8 cellular contexts compared by ENCODE assay signal in genomic region chr1:113811353-113811887, GRCh38. TPM values are rescaled to one million over a fixed set of nuclear protein-coding genes. Genes with fewer than 3 reads are reported as not detected.
DNase-seq lines count a peak whose midpoint lies in the region; ATAC-seq, FAIRE-seq and TF ChIP-seq lines count a peak whose summit lies in the region.

No MANE protein-coding gene starts in this region.

- H3K9me3 ChIP-seq in PC-3 (ENCODE audit: low read length) (no peaks in the 10 kb centered on the region), GM12878 (replicated peaks; ENCODE audit: control insufficient read depth, insufficient read depth, low read length) (no peaks in the 10 kb centered on the region; the same call in 1 of the 3 replicates), smooth muscle cell (replicated peaks; ENCODE audit: low read depth) (no peaks in the 10 kb centered on the region)

- BruUV-seq in PC-3 (replicated peaks; lab: Mats Ljungman, UMichigan) (no TSS peak), GM12878 (replicated peaks; lab: Mats Ljungman, UMichigan) (no TSS peak)

- H3K9me2 ChIP-seq in PC-3 (replicated peaks; ENCODE audit: low read length): no peaks in the 10 kb centered on the region

- peaks cover 14% of the 10 kb centered on the region for H4K20me1 ChIP-seq in PC-3 (ENCODE audit: low read length)
- no peaks in the 10 kb centered on the region for H4K20me1 ChIP-seq in GM12878 (ENCODE audit: control insufficient read depth, insufficient read depth)
- H4K20me1 ChIP-seq in smooth muscle cell (ENCODE audit: low read depth): peaks cover 35% of the 10 kb centered on the region

- H3K4me2 ChIP-seq in PC-3 (ENCODE audit: low read length) (peak overlapping the region; percentile 96), GM12878 (ENCODE audit: control insufficient read depth, insufficient read depth) (peak overlapping the region; percentile 24; the same call in 1 of the 2 replicates), smooth muscle cell (peak overlapping the region; percentile 92)

- RAD21 ChIA-PET in GM12878 (lab: Charles Lee; ENCODE audit: unreplicated experiment): interaction anchor here (0.7 to 3.0 kb wide), 13 partner anchors 11 to 124 kb away, joined by 3 to 55 read pairs (median 5); partner anchors contain the start of gene PHTF1

- POLR2A ChIA-PET in PC-3 (lab: Charles Lee; ENCODE audit: unreplicated experiment) (interaction anchor here (1.1 kb wide), 1 partner anchor 52 kb away, joined by 7 read pairs; no protein-coding TSS in a partner anchor), GM12878 (lab: Charles Lee) (interaction anchor here (0.5 to 2.9 kb wide), 10 partner anchors 10 to 127 kb away, joined by 3 to 24 read pairs (median 6); partner anchors contain the start of gene PHTF1)

- H3F3A ChIP-seq in PC-3 (ENCODE audit: low read length, unreplicated experiment) (no peaks in the 10 kb centered on the region), smooth muscle cell (ENCODE audit: low read depth) (no peaks in the 10 kb centered on the region)

- H3K27me3 ChIP-seq in PC-3 (ENCODE audit: low read length): no peaks in the 10 kb centered on the region
- no peaks in the 10 kb centered on the region for H3K27me3 ChIP-seq in GM12878 (replicated peaks in 1 of 2; ENCODE audit: control insufficient read depth in 2 of 2, insufficient read depth in 2 of 2, low read length in 1 of 2)
- H3K27me3 ChIP-seq in smooth muscle cell (ENCODE audit: low read depth): no peaks in the 10 kb centered on the region

- FAIRE-seq in GM12878 (lab: Jason Lieb, UNC): no peak

- TF ChIP-seq RAD21 in GM12878 (IDR thresholded peaks at IDR 0.05; ENCODE audit: insufficient read depth, low read depth, low read length): no peak

- SMC1A ChIA-PET in GM12878 (lab: Charles Lee; ENCODE audit: uncharacterized antibody, unreplicated experiment): interaction anchor here (0.5 to 4.9 kb wide), 17 partner anchors 10 to 875 kb away, joined by 3 to 42 read pairs (median 4); partner anchors contain the start of gene PHTF1

- H3K4me1 ChIP-seq in PC-3 (ENCODE audit: insufficient read depth, low read length) (peaks cover 29% of the 10 kb centered on the region), GM12878 (ENCODE audit: control insufficient read depth, insufficient read depth, low read length) (no peaks in the 10 kb centered on the region), smooth muscle cell (ENCODE audit: low read depth) (peaks cover 28% of the 10 kb centered on the region)

- CTCF ChIA-PET in PC-3 (lab: Charles Lee): no interaction called here
- CTCF ChIA-PET in GM12878 (lab: Yijun Ruan, JAX): interaction anchor here (0.9 to 2.4 kb wide), 10 partner anchors 17 to 1095 kb away, joined by 3 to 7 read pairs (median 4); partner anchors contain the start of genes AP4B1 and PHTF1

- TF ChIP-seq POLR2A in GM12878 (IDR thresholded peaks at IDR 0.05; ENCODE audit: low read depth, low read length): no peak

- ATAC-seq in HG02759 (IDR thresholded peaks at IDR 0.05; ENCODE audit: unreplicated experiment) (peak; percentile 26), PC-3 (peak; percentile 26), GM12878 (peak; percentile 49)

- H3K9ac ChIP-seq in PC-3 (ENCODE audit: low read length) (peak overlapping the region; percentile 84), GM12878 (ENCODE audit: control insufficient read depth, insufficient read depth, low read length) (peak overlapping the region; percentile 78), smooth muscle cell (ENCODE audit: low read depth) (peak overlapping the region; percentile 90)

- H3K79me2 ChIP-seq in PC-3 (ENCODE audit: low read length): peaks cover 55% of the 10 kb centered on the region
- peaks cover 53% of the 10 kb centered on the region for H3K79me2 ChIP-seq in GM12878 (ENCODE audit: control insufficient read depth, insufficient read depth, low read length)
- peaks cover 56% of the 10 kb centered on the region for H3K79me2 ChIP-seq in smooth muscle cell (ENCODE audit: low read depth)

- DNase-seq in NOMO-1 treated with DMSO at 0.1 percent for 48 hours (lab: John Stamatoyannopoulos, UW; ENCODE audit: unreplicated experiment) (peak; percentile 14), NOMO-1 treated with dmso at 0.1 percent for 144 hours (lab: John Stamatoyannopoulos, UW; ENCODE audit: unreplicated experiment) (no peak), PC-3 (peak; percentile 20), GM12878 (ENCODE audit: low read depth, low spot score) (no peak), iPS-NIHi11 (ENCODE audit: low spot score) (peak; percentile 31), smooth muscle cell (lab: John Stamatoyannopoulos, UW; ENCODE audit: unreplicated experiment) (peak; percentile 46), T1000 (lab: John Stamatoyannopoulos, UW) (no peak)

- intact Hi-C loops in PC-3 (cut with micrococcal nuclease): loop anchor here (2.0 to 5.0 kb wide), 2 partner anchors 53 to 419 kb away; partner anchors contain the start of genes MAGI3 and PHTF1
- intact Hi-C loops in GM12878 (cut with micrococcal nuclease; ENCODE audit: unreplicated experiment): loop anchor here (2.0 kb wide), 1 partner anchor 53 kb away; the partner anchor contains the start of gene PHTF1

- TF ChIP-seq CTCF in PC-3 (conservative IDR thresholded peaks at IDR 0.05; ENCODE audit: low read depth, low read length) (no peak), GM12878 (IDR thresholded peaks at IDR 0.05 in 2 of 3, conservative IDR thresholded peaks at IDR 0.05 in 1 of 3; ENCODE audit: control insufficient read depth in 2 of 3, extremely low read depth in 1 of 3, insufficient read depth in 1 of 3, low read depth in 3 of 3, low read length in 3 of 3) (no peak), smooth muscle cell (IDR thresholded peaks at IDR 0.05; ENCODE audit: borderline replicate concordance, insufficient read depth, poor library complexity, severe bottlenecking) (no peak)

- H3K4me3 ChIP-seq in PC-3 (ENCODE audit: low read length) (peak overlapping the region; percentile 92), GM12878 (peak overlapping the region; percentile 92), smooth muscle cell (peak overlapping the region; percentile 84)

- H3K27ac ChIP-seq in PC-3 (ENCODE audit: low read length) (peak overlapping the region; percentile 38; the same call in 1 of the 2 replicates), GM12878 (ENCODE audit: control insufficient read depth, insufficient read depth) (peak overlapping the region; percentile 58), smooth muscle cell (ENCODE audit: low read depth) (peak overlapping the region; percentile 75)

- in situ Hi-C loops in GM12878 (cut with MboI): no loop called here

- no peaks in the 10 kb centered on the region for H3K36me3 ChIP-seq in PC-3 (ENCODE audit: low read depth, low read length)
- peaks cover 0 to 7% of the 10 kb centered on the region in 2 experiments; a peak in 1 of 4 replicates for H3K36me3 ChIP-seq in GM12878 (ENCODE audit: control insufficient read depth in 2 of 2, insufficient read depth in 2 of 2, low read length in 1 of 2)
- H3K36me3 ChIP-seq in smooth muscle cell (ENCODE audit: low read depth): no peaks in the 10 kb centered on the region

- 2% methylated on average over 27 of the region's 27 CpGs for WGBS in GM12878 (ENCODE audit: insufficient coverage, insufficient replicate concordance, low lambda C conversion rate, missing lambda C conversion rate)
- WGBS in smooth muscle cell (ENCODE audit: low lambda C conversion rate): under 1% methylated on average over 27 of the region's 27 CpGs

- H2AFZ ChIP-seq in PC-3 (ENCODE audit: low read length): peak overlapping the region; percentile 86
- H2AFZ ChIP-seq in GM12878 (ENCODE audit: control insufficient read depth, low read depth, low read length): peak overlapping the region; percentile 58
- peak overlapping the region; percentile 79 for H2AFZ ChIP-seq in smooth muscle cell (ENCODE audit: low read depth)

- no peak for TF ChIP-seq EP300 in GM12878 (IDR thresholded peaks at IDR 0.05; ENCODE audit: borderline replicate concordance in 1 of 2, control insufficient read depth in 1 of 2, low read depth in 2 of 2, low read length in 2 of 2)

RNA-seq across cellular contexts. Expression of gene RSBN1, which starts 0.9 kb away (rescaled TPM):
- total RNA-seq in PC-3 (2014; rRNA removed) (8.4 and 11.7 TPM in 2 replicates), GM12878 (2014; rRNA removed) (8.5 and 10.6 TPM in 2 replicates), GM12878 (2014; rRNA removed; fragmentation: Illumina TruSeq; extraction: Trizol) (12.1 and 12.4 TPM in 2 replicates), GM12878 (2021) (13.1 and 19.0 TPM in 2 replicates), smooth muscle cell (18.3 and 22.5 TPM in 2 replicates)
- 40.4 and 41.8 TPM in 2 replicates for total RNA-seq in GM12878 (2013; cell fraction: nucleolus; rRNA removed)
- 4.3 TPM for polyA plus RNA-seq in GM12878 (2011; ENCODE audit: low read depth)
- polyA plus RNA-seq in GM12878 (2011; rRNA removed) (26.8 and 39.6 TPM in 2 replicates), GM12878 (2014; fragmentation: Illumina TruSeq; extraction: Trizol) (10.6 and 11.1 TPM in 2 replicates), GM12878 (2014; fragmentation: Nextera tagmentation; extraction: Ambion mirVana) (10 to 100 TPM in 1 of 2 experiments, 1 to 10 TPM in 1; 2.9 to 10.5 TPM), GM12878 (2014; rRNA removed) (6.5 and 8.4 TPM in 2 replicates), GM12878 (2016; fragmentation: Nextera tagmentation; extraction: Ambion mirVana) (10 to 100 TPM; 12.5 to 13.3 TPM), smooth muscle cell (9.0 and 12.3 TPM in 2 replicates)
- 11.4 and 12.8 TPM in 2 replicates for polyA plus RNA-seq in GM12878 (2011; cell fraction: cytosol; rRNA removed)
- 13.4 and 22.1 TPM in 2 replicates for polyA plus RNA-seq in GM12878 (2011; cell fraction: nucleus; rRNA removed)
- polyA plus RNA-seq in GM12878 (2012): 7.2 and 14.6 TPM in 2 replicates
- 56.2 and 120 TPM in 2 replicates for polyA minus RNA-seq in GM12878 (2011; rRNA and poly(A)+ RNA removed)
- 19.8 and 26.3 TPM in 2 replicates for polyA minus RNA-seq in GM12878 (2011; cell fraction: cytosol; rRNA and poly(A)+ RNA removed)
- 16.7 and 22.0 TPM in 2 replicates for polyA minus RNA-seq in GM12878 (2011; cell fraction: nucleus; rRNA and poly(A)+ RNA removed)

RNA-seq across cellular contexts. Expression of gene PHTF1, which starts 52.1 kb away (rescaled TPM):
- total RNA-seq in PC-3 (2014; rRNA removed): 23.4 and 27.3 TPM in 2 replicates
- 83.8 and 83.9 TPM in 2 replicates for total RNA-seq in GM12878 (2013; cell fraction: nucleolus; rRNA removed)
- total RNA-seq in GM12878 (2014; rRNA removed): 22.1 and 24.6 TPM in 2 replicates
- 25.5 and 25.6 TPM in 2 replicates for total RNA-seq in GM12878 (2014; rRNA removed; fragmentation: Illumina TruSeq; extraction: Trizol)
- total RNA-seq in GM12878 (2021): 20.3 and 26.9 TPM in 2 replicates
- 12.2 TPM for polyA plus RNA-seq in GM12878 (2011; ENCODE audit: low read depth)
- 26.1 and 42.4 TPM in 2 replicates for polyA plus RNA-seq in GM12878 (2011; rRNA removed)
- polyA plus RNA-seq in GM12878 (2011; cell fraction: cytosol; rRNA removed): 14.3 and 14.5 TPM in 2 replicates
- polyA plus RNA-seq in GM12878 (2011; cell fraction: nucleus; rRNA removed): 30.9 and 34.2 TPM in 2 replicates
- 14.3 and 15.0 TPM in 2 replicates for polyA plus RNA-seq in GM12878 (2012)
- 19.6 and 25.9 TPM in 2 replicates for polyA plus RNA-seq in GM12878 (2014; fragmentation: Illumina TruSeq; extraction: Trizol)
- polyA plus RNA-seq in GM12878 (2014; fragmentation: Nextera tagmentation; extraction: Ambion mirVana): 10 to 100 TPM in 1 of 2 experiments, 1 to 10 TPM in 1; 7.8 to 12.6 TPM
- 19.6 and 22.7 TPM in 2 replicates for polyA plus RNA-seq in GM12878 (2014; rRNA removed)
- polyA plus RNA-seq in GM12878 (2016; fragmentation: Nextera tagmentation; extraction: Ambion mirVana): 10 to 100 TPM; 28.8 to 37.6 TPM
- polyA minus RNA-seq in GM12878 (2011; rRNA and poly(A)+ RNA removed): 24.4 and 30.8 TPM in 2 replicates
- polyA minus RNA-seq in GM12878 (2011; cell fraction: cytosol; rRNA and poly(A)+ RNA removed): 7.8 and 10.3 TPM in 2 replicates
- polyA minus RNA-seq in GM12878 (2011; cell fraction: nucleus; rRNA and poly(A)+ RNA removed): 32.9 and 58.7 TPM in 2 replicates
- total RNA-seq in smooth muscle cell: 25.4 and 34.8 TPM in 2 replicates
- polyA plus RNA-seq in smooth muscle cell: 19.7 and 23.9 TPM in 2 replicates

Comparison
In these comparisons a context has a peak if more than half of its experiments do, and no peak if none do; other contexts are left out.
1. DNase-seq: peak in NOMO-1 treated with DMSO at 0.1 percent for 48 hours (single experiment), PC-3 (single experiment), iPS-NIHi11 (single experiment) and smooth muscle cell (single experiment); none in NOMO-1 treated with dmso at 0.1 percent for 144 hours (single experiment), GM12878 (single experiment) and T1000 (single experiment).
2. H3K4me2 ChIP-seq: peak in every context shown above with its lines; median percentile 96 in PC-3; 92 in smooth muscle cell; 24 in GM12878.
3. Peak in every context shown above with its lines, with median percentiles within 50 percentile points of each other: ATAC-seq, H2AFZ ChIP-seq, H3K27ac ChIP-seq, H3K4me3 ChIP-seq and H3K9ac ChIP-seq.